Comparison of ENCODE assay signal across 1 cellular context in the genomic region with DNA sequence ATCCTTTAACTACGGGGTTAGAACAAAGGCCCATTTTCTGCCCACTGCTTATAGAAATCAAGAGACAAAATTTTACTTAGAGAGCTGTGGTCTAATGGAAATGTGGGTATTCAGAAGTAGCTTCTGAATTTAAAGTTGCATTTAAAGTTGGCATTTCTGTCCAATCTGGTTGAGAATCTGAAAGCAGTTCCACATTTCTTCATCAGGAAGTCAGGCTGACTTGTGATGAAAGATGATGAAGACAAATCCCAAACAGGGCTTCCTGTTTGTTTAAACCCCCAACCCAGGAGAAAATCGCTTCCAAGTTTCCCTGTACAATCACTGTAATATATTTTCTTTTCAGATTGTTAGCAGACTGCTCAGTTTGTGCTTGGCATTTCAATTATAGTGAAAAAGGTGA.
A peak's percentile ranks its signal among the peaks of the same experiment; 100 is the strongest.
TF ChIP-seq lines count a peak whose summit lies in the region.

No MANE protein-coding gene starts in this region.

TF ChIP-seq in SK-N-SH, 30 proteins besides CTCF, POLR2A, EP300 and RAD21 (continued from another document):
- TF ChIP-seq MAX (IDR thresholded peaks at IDR 0.05; ENCODE audit: low read depth) (no peak), NRF1 (IDR thresholded peaks at IDR 0.05; ENCODE audit: low read depth, low read length) (no peak), MEF2A (IDR thresholded peaks at IDR 0.05; ENCODE audit: borderline replicate concordance, low read depth) (no peak), TCF12 (IDR thresholded peaks at IDR 0.05) (peak; percentile 10; the same call in 1 of the 2 replicates), PBX3 (IDR thresholded peaks at IDR 0.05) (0 out of 2 replicates have a peak, but pooled peaks have one; percentile 24)
- TF ChIP-seq, protein P1, sequence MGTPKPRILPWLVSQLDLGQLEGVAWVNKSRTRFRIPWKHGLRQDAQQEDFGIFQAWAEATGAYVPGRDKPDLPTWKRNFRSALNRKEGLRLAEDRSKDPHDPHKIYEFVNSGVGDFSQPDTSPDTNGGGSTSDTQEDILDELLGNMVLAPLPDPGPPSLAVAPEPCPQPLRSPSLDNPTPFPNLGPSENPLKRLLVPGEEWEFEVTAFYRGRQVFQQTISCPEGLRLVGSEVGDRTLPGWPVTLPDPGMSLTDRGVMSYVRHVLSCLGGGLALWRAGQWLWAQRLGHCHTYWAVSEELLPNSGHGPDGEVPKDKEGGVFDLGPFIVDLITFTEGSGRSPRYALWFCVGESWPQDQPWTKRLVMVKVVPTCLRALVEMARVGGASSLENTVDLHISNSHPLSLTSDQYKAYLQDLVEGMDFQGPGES (IDR thresholded peaks at IDR 0.05; ENCODE audit: low read depth, low read length): no peak
- TF ChIP-seq, protein P2, sequence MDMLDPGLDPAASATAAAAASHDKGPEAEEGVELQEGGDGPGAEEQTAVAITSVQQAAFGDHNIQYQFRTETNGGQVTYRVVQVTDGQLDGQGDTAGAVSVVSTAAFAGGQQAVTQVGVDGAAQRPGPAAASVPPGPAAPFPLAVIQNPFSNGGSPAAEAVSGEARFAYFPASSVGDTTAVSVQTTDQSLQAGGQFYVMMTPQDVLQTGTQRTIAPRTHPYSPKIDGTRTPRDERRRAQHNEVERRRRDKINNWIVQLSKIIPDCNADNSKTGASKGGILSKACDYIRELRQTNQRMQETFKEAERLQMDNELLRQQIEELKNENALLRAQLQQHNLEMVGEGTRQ (IDR thresholded peaks at IDR 0.05; ENCODE audit: borderline replicate concordance, low read depth, low read length): no peak
